ENCODE assay signal across 9 cellular contexts in the genomic region with DNA sequence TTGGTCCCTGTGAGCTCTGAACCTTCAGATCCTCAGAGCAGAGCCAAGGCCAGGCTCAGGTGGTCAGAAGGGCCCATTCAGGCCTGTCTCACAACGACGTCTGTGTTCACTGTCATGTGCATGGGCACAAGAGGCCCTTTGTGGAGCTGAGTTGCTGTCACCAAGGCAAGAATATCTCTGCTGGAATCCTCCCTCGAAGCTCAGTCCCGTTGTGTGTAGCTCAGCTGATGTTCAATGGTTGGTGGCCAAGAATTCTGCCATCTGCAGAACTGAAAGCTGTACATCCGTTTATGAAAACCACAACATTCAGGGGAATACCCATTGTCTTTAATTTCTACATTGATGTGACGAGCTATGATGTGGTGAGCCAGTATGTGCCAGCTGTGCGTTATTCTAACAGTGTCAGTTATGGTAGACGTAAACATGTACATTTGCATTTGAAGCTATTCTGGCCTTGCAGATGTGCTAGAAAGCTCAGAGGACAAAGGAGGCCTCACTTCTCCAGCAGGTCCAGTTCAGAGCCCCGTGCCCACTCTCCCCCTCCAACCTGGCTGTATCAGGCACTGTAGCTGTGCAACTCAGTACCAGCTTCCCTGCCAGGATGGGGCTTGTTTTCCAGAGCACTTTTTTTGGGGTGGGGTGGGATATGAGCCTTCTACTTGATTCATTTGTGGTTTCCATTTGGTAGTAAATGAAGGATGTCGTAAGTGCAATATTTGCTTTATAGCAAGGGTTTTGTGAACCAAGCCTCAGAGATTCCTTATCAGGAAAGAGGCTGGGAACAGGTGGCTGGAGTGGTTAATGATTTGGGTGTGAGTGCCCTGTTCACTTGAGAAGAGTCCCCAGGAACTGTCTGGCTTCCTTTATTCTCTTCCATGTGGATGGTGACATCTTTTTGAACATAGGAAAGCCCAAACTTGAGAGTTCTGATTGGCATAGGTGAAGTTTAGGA. TPM values are rescaled to one million over a fixed set of nuclear protein-coding genes. Genes with fewer than 3 reads are reported as not detected.
A peak's percentile ranks its signal among the peaks of the same experiment; 100 is the strongest.
DNase-seq lines count a peak whose midpoint lies in the region; ATAC-seq lines count a peak whose summit lies in the region.
"Had no signal": no experiment of that assay in that cellular context is flagged by ENCODE, and none has a peak within 500 bp of the region (broad histone marks: within the 10 kb centered on the region; RNA-seq: fewer than 3 reads in every experiment).

No MANE protein-coding gene starts in this region.

- no peak overlapping the region for H3K14ac ChIP-seq in neuronal stem cell (ENCODE audit: low read length)

- DNase-seq in Daoy (ENCODE audit: low read depth) (peak; percentile 18), nucleus accumbens (lab: John Stamatoyannopoulos, UW) (peak in 52 of 56 donors; percentile 51 to 96 (median 86)), NCI-H146 (lab: John Stamatoyannopoulos, UW) (no peak), neuronal stem cell (ENCODE audit: low spot score) (no peak), G401 (ENCODE audit: low spot score) (no peak)
- peak; percentile 35 for DNase-seq in activated T-cell treated with anti-CD3 and anti-CD28 coated beads, Interleukin-2, amount 50 U/mL, for 1 hour

- in situ Hi-C loops in G401 (cut with HindIII; ENCODE audit: low sequenced_read_pairs): no loop called here

- ATAC-seq in GM19467 (IDR thresholded peaks at IDR 0.05; ENCODE audit: unreplicated experiment) (peak; percentile 80), HG03520 (IDR thresholded peaks at IDR 0.05; ENCODE audit: unreplicated experiment) (peak; percentile 86)

- no peak overlapping the region for H3K4me3 ChIP-seq in neuronal stem cell (ENCODE audit: low read length in 2 of 2)

- H3K4me1 ChIP-seq in neuronal stem cell (ENCODE audit: control insufficient read depth in 2 of 2, insufficient read depth in 1 of 2, low read depth in 1 of 2, low read length in 2 of 2): peaks cover 0 to 3% of the 10 kb centered on the region in 2 donors

- no peak overlapping the region for H2AK5ac ChIP-seq in neuronal stem cell (ENCODE audit: low read depth, low read length)

- no peak overlapping the region for H3K9ac ChIP-seq in neuronal stem cell (ENCODE audit: low read depth, low read length, poor library complexity)

- no peak overlapping the region for H3K18ac ChIP-seq in neuronal stem cell (ENCODE audit: low read length)

- H3K4ac ChIP-seq in neuronal stem cell (ENCODE audit: low read length): no peak overlapping the region

- WGBS in neuronal stem cell (ENCODE audit: extremely low coverage in 2 of 2, insufficient read length in 2 of 2, insufficient replicate concordance in 1 of 2), 2 donors: no CpG with 5 or more reads among the region's 10 CpGs

- no peak overlapping the region for H2BK12ac ChIP-seq in neuronal stem cell (ENCODE audit: low read length)

- H2BK120ac ChIP-seq in neuronal stem cell (ENCODE audit: low read depth, low read length): no peak overlapping the region

- H3K27me3 ChIP-seq in neuronal stem cell (ENCODE audit: control insufficient read depth in 3 of 3, insufficient read depth in 3 of 3, low read depth in 1 of 3, low read length in 3 of 3): no peaks in the 10 kb centered on the region

- no peaks in the 10 kb centered on the region for H3K9me3 ChIP-seq in neuronal stem cell (replicated peaks in 1 of 2; ENCODE audit: control insufficient read depth in 2 of 2, insufficient read depth in 1 of 2, low read depth in 1 of 2, low read length in 2 of 2)

- H3K79me1 ChIP-seq in neuronal stem cell (ENCODE audit: low read depth, low read length): peaks cover 2% of the 10 kb centered on the region

- peaks cover 10 to 73% of the 10 kb centered on the region in 2 donors for H3K36me3 ChIP-seq in neuronal stem cell (replicated peaks in 1 of 2; ENCODE audit: control insufficient read depth in 2 of 2, insufficient read depth in 2 of 2, low read length in 2 of 2)

- H3K23ac ChIP-seq in neuronal stem cell (ENCODE audit: low read depth, low read length, poor library complexity): no peak overlapping the region

- H3K4me2 ChIP-seq in neuronal stem cell (ENCODE audit: insufficient read depth, low read length, poor library complexity, severe bottlenecking): no peak overlapping the region

- H4K91ac ChIP-seq in neuronal stem cell (ENCODE audit: low read depth, low read length, poor library complexity): no peak overlapping the region

- no peak overlapping the region for H2BK5ac ChIP-seq in neuronal stem cell (ENCODE audit: low read length)

- H3K27ac ChIP-seq in neuronal stem cell (replicated peaks; ENCODE audit: low read length): no peak overlapping the region
- H3K27ac ChIP-seq: HL-60 had no signal

- H4K8ac ChIP-seq in neuronal stem cell (ENCODE audit: low read depth, low read length): no peak overlapping the region

- no peak overlapping the region for H2AFZ ChIP-seq in neuronal stem cell (ENCODE audit: low read length)

- no peak overlapping the region for H2BK15ac ChIP-seq in neuronal stem cell (ENCODE audit: low read length)

RNA-seq across cellular contexts. Expression of a gene that starts 56.1 kb away (rescaled TPM):
- 33.8 and 42.5 TPM in 2 replicates for total RNA-seq in Daoy (2014; rRNA removed; shearing (Covaris generic))
- polyA plus RNA-seq in neuronal stem cell (2013, experiment 1 of 2): 22.2 TPM
- 23.4 TPM for polyA plus RNA-seq in neuronal stem cell (2013, experiment 2 of 2)
- total RNA-seq in G401 (2014; rRNA removed; shearing (Covaris generic)): 50.5 and 94.6 TPM in 2 replicates

Comparison
In these comparisons a context has a peak if more than half of its experiments do, and no peak if none do; other contexts are left out.
1. DNase-seq: peak in Daoy (single experiment), activated T-cell treated with anti-CD3 and anti-CD28 coated beads, Interleukin-2, amount 50 U/mL, for 1 hour (single experiment) and nucleus accumbens (52 of 56); none in NCI-H146 (single experiment), neuronal stem cell (single experiment) and G401 (single experiment).